Comparison of ENCODE assay signal across 11 cellular contexts in genomic region chr2:181165199-181165868, GRCh38.
DNase-seq lines count a peak whose midpoint lies in the region; ATAC-seq, FAIRE-seq and TF ChIP-seq lines count a peak whose summit lies in the region.
"Had no signal": no experiment of that assay in that cellular context is flagged by ENCODE, and none has a peak within 500 bp of the region (broad histone marks: within the 10 kb centered on the region; RNA-seq: fewer than 3 reads in every experiment).

No MANE protein-coding gene starts in this region.

- peaks cover 33 to 66% (median 50%) of the 10 kb centered on the region in 4 donors for H3K4me1 Mint-ChIP-seq in CD4-positive, alpha-beta memory T cell
- H3K4me1 Mint-ChIP-seq in activated naive CD4-positive, alpha-beta T cell treated with anti-CD3 and anti-CD28 coated beads, Interleukin-2, amount 50 U/mL, for 24 hours: peaks cover 62% of the 10 kb centered on the region
- H3K4me1 Mint-ChIP-seq: nephron progenitor cell had no signal

- FAIRE-seq in GM19239 (lab: Jason Lieb, UNC): peak; percentile 78

- ATAC-seq in HG03095 (IDR thresholded peaks at IDR 0.05; ENCODE audit: unreplicated experiment): peak; percentile 63

- DNase-seq in CD4-positive, alpha-beta memory T cell: peak in 3 of 5 donors; percentile 53 to 57 (median 57)
- DNase-seq in GM19239 (ENCODE audit: insufficient read length, low spot score): peak; percentile 17
- DNase-seq in KG1 (lab: John Stamatoyannopoulos, UW): no peak
- no peak for DNase-seq in A673 (ENCODE audit: low spot score)
- no peak for DNase-seq in DMS153 treated with DMSO at 0.1 percent for 48 hours (lab: John Stamatoyannopoulos, UW; ENCODE audit: unreplicated experiment)
- DNase-seq in C1 segment of cervical spinal cord (lab: John Stamatoyannopoulos, UW): no peak
- DNase-seq: NCI-H526 treated with DMSO at 0.1 percent for 48 hours, nephron progenitor cell had no signal

- H3K36me3 ChIP-seq in CD4-positive, alpha-beta memory T cell (ENCODE audit: insufficient read depth, low read length): no peaks in the 10 kb centered on the region
- no peaks in the 10 kb centered on the region for H3K36me3 ChIP-seq in A673 (ENCODE audit: insufficient read depth, low read length, poor library complexity, severe bottlenecking)

- H3K27ac ChIP-seq in CD4-positive, alpha-beta memory T cell (ENCODE audit: low read depth, low read length): peak overlapping the region; percentile 53
- H3K27ac ChIP-seq in A673 (ENCODE audit: low read depth, low read length, poor library complexity, severe bottlenecking): no peak overlapping the region
- H3K27ac ChIP-seq: HL-60 had no signal

- peak overlapping the region in 1 of 2 donors; percentile 42 for H3K4me3 ChIP-seq in CD4-positive, alpha-beta memory T cell (ENCODE audit: low read length in 2 of 2)
- H3K4me3 ChIP-seq in A673 (ENCODE audit: low read depth, low read length, poor library complexity, severe bottlenecking): no peak overlapping the region

- intact Hi-C loops in CD4-positive, alpha-beta memory T cell (cut with micrococcal nuclease): loop anchor here (1.0 to 2.0 kb wide), 4 partner anchors 13 to 41 kb away; no protein-coding TSS in a partner anchor
- intact Hi-C loops in A673 (cut with micrococcal nuclease; ENCODE audit: unreplicated experiment): no loop called here

- TF ChIP-seq CTCF in A673 (conservative IDR thresholded peaks at IDR 0.05; ENCODE audit: low read depth, low read length): no peak

- peaks cover 50% of the 10 kb centered on the region for H3K4me1 ChIP-seq in CD4-positive, alpha-beta memory T cell (ENCODE audit: insufficient read depth, low read length)
- H3K4me1 ChIP-seq in A673 (ENCODE audit: insufficient read depth, low read length, poor library complexity, severe bottlenecking): no peaks in the 10 kb centered on the region

- H3K36me3 Mint-ChIP-seq in CD4-positive, alpha-beta memory T cell: peaks cover 20 to 35% of the 10 kb centered on the region in 2 donors
- peaks cover 18% of the 10 kb centered on the region for H3K36me3 Mint-ChIP-seq in activated naive CD4-positive, alpha-beta T cell treated with anti-CD3 and anti-CD28 coated beads, Interleukin-2, amount 50 U/mL, for 24 hours

- H3K9me3 Mint-ChIP-seq in CD4-positive, alpha-beta memory T cell: peaks cover 5 to 33% (median 22%) of the 10 kb centered on the region in 8 donors
- H3K9me3 Mint-ChIP-seq in activated naive CD4-positive, alpha-beta T cell treated with anti-CD3 and anti-CD28 coated beads, Interleukin-2, amount 50 U/mL, for 24 hours: peaks cover 18% of the 10 kb centered on the region

- no TSS peak for BruUV-seq in A673 (replicated peaks; lab: Mats Ljungman, UMichigan)

- peak overlapping the region; percentile 88 to 98 (median 95) for H3K27ac Mint-ChIP-seq in CD4-positive, alpha-beta memory T cell
- peak overlapping the region; percentile 84 for H3K27ac Mint-ChIP-seq in activated naive CD4-positive, alpha-beta T cell treated with anti-CD3 and anti-CD28 coated beads, Interleukin-2, amount 50 U/mL, for 24 hours
- H3K27ac Mint-ChIP-seq: nephron progenitor cell had no signal

- no peaks in the 10 kb centered on the region for H3K9me3 ChIP-seq in CD4-positive, alpha-beta memory T cell (ENCODE audit: control insufficient read depth in 1 of 2, low read length in 2 of 2)
- H3K9me3 ChIP-seq in A673 (ENCODE audit: low read depth, low read length, poor library complexity, severe bottlenecking): no peaks in the 10 kb centered on the region

- POLR2A ChIA-PET in CD4-positive, alpha-beta memory T cell (lab: Charles Lee; ENCODE audit: partially characterized antibody): interaction anchor here (0.9 to 3.7 kb wide), 21 partner anchors 8 to 292 kb away, joined by 3 to 28 read pairs (median 5); partner anchors contain the start of gene ITGA4
- POLR2A ChIA-PET in A673 (lab: Charles Lee; ENCODE audit: low non-redundant PET): no interaction called here

- no peaks in the 10 kb centered on the region for H3K27me3 ChIP-seq in CD4-positive, alpha-beta memory T cell (ENCODE audit: insufficient read depth, low read length)
- H3K27me3 ChIP-seq in A673 (replicated peaks; ENCODE audit: insufficient read depth, low read depth, low read length, poor library complexity): no peaks in the 10 kb centered on the region

- CTCF ChIA-PET in CD4-positive, alpha-beta memory T cell (lab: Charles Lee; ENCODE audit: partially characterized antibody): interaction anchor here (0.8 to 1.9 kb wide), 5 partner anchors 10 to 291 kb away, joined by 3 to 7 read pairs (median 4); no protein-coding TSS in a partner anchor
- CTCF ChIA-PET in A673 (lab: Charles Lee): no interaction called here

- peak overlapping the region in 7 of 8 donors; percentile 45 to 83 (median 78) for H3K4me3 Mint-ChIP-seq in CD4-positive, alpha-beta memory T cell
- H3K4me3 Mint-ChIP-seq in activated naive CD4-positive, alpha-beta T cell treated with anti-CD3 and anti-CD28 coated beads, Interleukin-2, amount 50 U/mL, for 24 hours: peak overlapping the region; percentile 70
- H3K4me3 Mint-ChIP-seq: nephron progenitor cell had no signal

- no peaks in the 10 kb centered on the region for H3K27me3 Mint-ChIP-seq in CD4-positive, alpha-beta memory T cell
- no peaks in the 10 kb centered on the region for H3K27me3 Mint-ChIP-seq in activated naive CD4-positive, alpha-beta T cell treated with anti-CD3 and anti-CD28 coated beads, Interleukin-2, amount 50 U/mL, for 24 hours

Comparison
In these comparisons a context has a peak if more than half of its experiments do, and no peak if none do; other contexts are left out.
1. DNase-seq: peak in CD4-positive, alpha-beta memory T cell (3 of 5) and GM19239 (single experiment); none in KG1 (single experiment), A673 (single experiment), DMS153 treated with DMSO at 0.1 percent for 48 hours (single experiment) and C1 segment of cervical spinal cord (0 of 14).